20 cellular contexts compared by ENCODE assay signal in the genomic region with DNA sequence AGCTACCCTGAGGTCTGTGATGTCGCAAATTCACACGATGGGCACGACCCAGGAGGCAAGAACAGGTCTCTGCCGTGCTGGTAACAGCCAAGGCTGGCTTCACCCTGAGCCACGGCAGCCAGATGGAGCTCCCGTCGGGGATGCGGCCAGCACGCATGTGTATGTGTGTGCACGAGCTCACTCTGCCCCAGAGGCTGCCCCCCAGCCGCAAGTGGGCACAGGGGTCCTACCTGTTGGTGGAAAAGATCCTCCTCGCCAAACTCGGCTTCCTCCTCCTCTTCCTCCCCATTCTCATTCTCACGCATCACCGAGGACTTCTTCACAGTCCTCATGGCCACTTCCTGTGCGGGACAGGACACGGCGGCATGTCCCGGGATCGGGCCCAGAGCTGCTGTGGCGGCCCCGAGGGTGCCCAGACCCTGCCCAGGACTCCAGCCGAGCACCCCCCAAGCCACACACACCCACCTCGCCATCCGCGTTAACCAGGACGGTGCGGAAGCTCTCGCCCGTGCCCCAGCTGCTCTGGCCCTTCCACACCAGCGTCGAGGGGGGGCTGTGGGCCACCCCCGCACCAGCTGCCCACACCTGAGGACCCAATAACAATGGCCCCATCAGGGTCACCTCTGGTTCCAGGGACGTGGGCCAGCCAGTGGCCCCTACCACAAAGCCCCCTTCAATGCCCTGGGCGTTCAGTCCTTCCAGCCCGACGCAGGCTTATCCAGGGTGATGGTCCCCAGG. TPM values are rescaled to one million over a fixed set of nuclear protein-coding genes. Genes with fewer than 3 reads are reported as not detected.
A peak's percentile ranks its signal among the peaks of the same experiment; 100 is the strongest.
DNase-seq lines count a peak whose midpoint lies in the region; ATAC-seq and TF ChIP-seq lines count a peak whose summit lies in the region.
"Had no signal": no experiment of that assay in that cellular context is flagged by ENCODE, and none has a peak within 500 bp of the region (broad histone marks: within the 10 kb centered on the region; RNA-seq: fewer than 3 reads in every experiment).

No MANE protein-coding gene starts in this region.

- ATAC-seq in Right ventricle myocardium inferior: no peak
- ATAC-seq in left ventricle myocardium superior: no peak
- ATAC-seq in left lobe of liver: no peak
- ATAC-seq: HCT116, Panc1 had no signal

- H4K12ac ChIP-seq in trophoblast cell (ENCODE audit: low read depth, low read length): no peak overlapping the region

- no peak overlapping the region for H3K27ac ChIP-seq in trophoblast cell (ENCODE audit: low read depth, low read length)

- H3K18ac ChIP-seq in trophoblast cell (ENCODE audit: low read length): no peak overlapping the region

- H3K27me3 Mint-ChIP-seq in IgD-negative memory B cell (no peaks in the 10 kb centered on the region), chondrocyte (ENCODE audit: low read depth) (no peaks in the 10 kb centered on the region)

- H2BK5ac ChIP-seq in trophoblast cell (ENCODE audit: low read depth, low read length, poor library complexity): no peak overlapping the region

- H3K27ac Mint-ChIP-seq in IgD-negative memory B cell: peak overlapping the region in 2 of 3 donors; percentile 21 to 71
- H3K27ac Mint-ChIP-seq in chondrocyte (ENCODE audit: unreplicated experiment): peak overlapping the region; percentile 17

- DNase-seq in Right ventricle myocardium inferior (ENCODE audit: missing footprints): peak; percentile 39
- no peak for DNase-seq in left ventricle myocardium superior
- DNase-seq in chondrocyte (ENCODE audit: low spot score): no peak
- no peak for DNase-seq in trophoblast cell
- DNase-seq in left lobe of liver (ENCODE audit: low spot score): no peak
- DNase-seq in D341Med (ENCODE audit: low spot score): no peak
- no peak for DNase-seq in cortex of kidney (lab: John Stamatoyannopoulos, UW)
- DNase-seq: AML-193, EL, GF-D8, Kasumi-1, NCI-H1694, NCI-H2081, NCI-H2171, NCI-H524 treated with DMSO at 0.1 percent for 48 hours, NCI-H82 had no signal

- H4K8ac ChIP-seq in trophoblast cell (ENCODE audit: low read depth, low read length): no peak overlapping the region

- H3K36me3 Mint-ChIP-seq in IgD-negative memory B cell (peaks cover 2% of the 10 kb centered on the region), chondrocyte (ENCODE audit: low read depth) (peaks cover 5% of the 10 kb centered on the region)

- intact Hi-C loops in Right ventricle myocardium inferior (cut with DNase I): no loop called here
- intact Hi-C loops in left ventricle myocardium superior (cut with micrococcal nuclease): no loop called here

- peaks cover 8% of the 10 kb centered on the region for H3K79me1 ChIP-seq in trophoblast cell (ENCODE audit: low read length)

- H3K4me1 ChIP-seq in trophoblast cell (ENCODE audit: control insufficient read depth in 1 of 2, insufficient read depth in 2 of 2, low read length in 2 of 2): peaks cover 4 to 6% of the 10 kb centered on the region in 2 experiments

- no peak for TF ChIP-seq CTCF in chondrocyte (IDR thresholded peaks at IDR 0.05)

- no peak overlapping the region for H2BK120ac ChIP-seq in trophoblast cell (ENCODE audit: insufficient read depth, low read length, poor library complexity)

- H4K91ac ChIP-seq in trophoblast cell (ENCODE audit: low read depth, low read length): no peak overlapping the region

- no CpG with 5 or more reads among the region's 37 CpGs for WGBS in trophoblast cell (ENCODE audit: extremely low coverage, insufficient coverage, insufficient read length)

- H3K27me3 ChIP-seq in trophoblast cell (ENCODE audit: insufficient read depth, low read length): no peaks in the 10 kb centered on the region

- H3K4me2 ChIP-seq in trophoblast cell (ENCODE audit: low read length): no peak overlapping the region

- no peak overlapping the region for H3K9ac ChIP-seq in trophoblast cell (ENCODE audit: low read length)

- peaks cover 9% of the 10 kb centered on the region for H3K79me2 ChIP-seq in trophoblast cell (ENCODE audit: control insufficient read depth, insufficient read depth, low read length, poor library complexity)

- no peak overlapping the region for H2AFZ ChIP-seq in trophoblast cell (ENCODE audit: insufficient read depth, low read length, poor library complexity)

- H2BK12ac ChIP-seq in trophoblast cell (ENCODE audit: low read length): no peak overlapping the region

- H3K4me3 Mint-ChIP-seq in IgD-negative memory B cell (peak overlapping the region in 1 of 4 donors; percentile 52), chondrocyte (ENCODE audit: unreplicated experiment) (no peak overlapping the region)
- H3K4me3 Mint-ChIP-seq: CD14-positive monocyte had no signal

- peaks cover 59 to 67% of the 10 kb centered on the region in 2 experiments for H3K36me3 ChIP-seq in trophoblast cell (ENCODE audit: control insufficient read depth in 1 of 2, insufficient read depth in 2 of 2, low read length in 2 of 2)

- no peak overlapping the region for H2AK5ac ChIP-seq in trophoblast cell (ENCODE audit: low read length)

- H3K4me1 Mint-ChIP-seq in IgD-negative memory B cell (peaks cover 4 to 9% (median 5%) of the 10 kb centered on the region in 3 donors), chondrocyte (ENCODE audit: low read depth) (peaks cover 7% of the 10 kb centered on the region)

- no peak overlapping the region for H3K14ac ChIP-seq in trophoblast cell (ENCODE audit: low read length)

- peaks cover 3% of the 10 kb centered on the region for H3K9me3 ChIP-seq in trophoblast cell (ENCODE audit: insufficient read depth, low read depth, low read length)

- no peak overlapping the region for H3K4ac ChIP-seq in trophoblast cell (ENCODE audit: low read depth, low read length)

- H3K4me3 ChIP-seq in trophoblast cell (ENCODE audit: low read depth, low read length): peak overlapping the region; percentile 53

- no peak overlapping the region for H3K23ac ChIP-seq in trophoblast cell (ENCODE audit: low read length)

- H3K9me3 Mint-ChIP-seq in IgD-negative memory B cell (no peaks in the 10 kb centered on the region), chondrocyte (ENCODE audit: low read depth) (no peaks in the 10 kb centered on the region)
- H3K9me3 Mint-ChIP-seq: CD14-positive monocyte had no signal

RNA-seq across cellular contexts. Expression of a gene that starts 4.1 kb away (rescaled TPM):
- 86.9 TPM for total RNA-seq in Right ventricle myocardium inferior
- 84.1 TPM for total RNA-seq in left ventricle myocardium superior
- 69.1 TPM for polyA plus RNA-seq in IgD-negative memory B cell
- 74.6 to 100 TPM (median 76.1 TPM) in 3 replicates for total RNA-seq in chondrocyte
- polyA plus RNA-seq in trophoblast cell (2013): 79.5 and 82.1 TPM in 2 replicates
- 63.9 TPM for total RNA-seq in left lobe of liver

RNA-seq across cellular contexts. Expression of a gene that starts 25.3 kb away (rescaled TPM):
- 19.2 TPM for total RNA-seq in Right ventricle myocardium inferior
- 17.7 TPM for total RNA-seq in left ventricle myocardium superior
- 4.6 TPM for polyA plus RNA-seq in IgD-negative memory B cell
- 35.5 to 56.0 TPM (median 36.6 TPM) in 3 replicates for total RNA-seq in chondrocyte
- polyA plus RNA-seq in trophoblast cell (2013): 103 and 105 TPM in 2 replicates
- total RNA-seq in left lobe of liver: 7.4 TPM

RNA-seq across cellular contexts. Expression of a gene that starts 44.4 kb away (rescaled TPM):
- total RNA-seq in Right ventricle myocardium inferior: 39.8 TPM
- total RNA-seq in left ventricle myocardium superior: 42.3 TPM
- 98.0 TPM for polyA plus RNA-seq in IgD-negative memory B cell
- total RNA-seq in chondrocyte: 177 to 258 TPM (median 181 TPM) in 3 replicates
- polyA plus RNA-seq in trophoblast cell (2013): 89.4 and 93.2 TPM in 2 replicates
- total RNA-seq in left lobe of liver: 52.1 TPM
